1 cellular context compared by ENCODE assay signal in the genomic region with DNA sequence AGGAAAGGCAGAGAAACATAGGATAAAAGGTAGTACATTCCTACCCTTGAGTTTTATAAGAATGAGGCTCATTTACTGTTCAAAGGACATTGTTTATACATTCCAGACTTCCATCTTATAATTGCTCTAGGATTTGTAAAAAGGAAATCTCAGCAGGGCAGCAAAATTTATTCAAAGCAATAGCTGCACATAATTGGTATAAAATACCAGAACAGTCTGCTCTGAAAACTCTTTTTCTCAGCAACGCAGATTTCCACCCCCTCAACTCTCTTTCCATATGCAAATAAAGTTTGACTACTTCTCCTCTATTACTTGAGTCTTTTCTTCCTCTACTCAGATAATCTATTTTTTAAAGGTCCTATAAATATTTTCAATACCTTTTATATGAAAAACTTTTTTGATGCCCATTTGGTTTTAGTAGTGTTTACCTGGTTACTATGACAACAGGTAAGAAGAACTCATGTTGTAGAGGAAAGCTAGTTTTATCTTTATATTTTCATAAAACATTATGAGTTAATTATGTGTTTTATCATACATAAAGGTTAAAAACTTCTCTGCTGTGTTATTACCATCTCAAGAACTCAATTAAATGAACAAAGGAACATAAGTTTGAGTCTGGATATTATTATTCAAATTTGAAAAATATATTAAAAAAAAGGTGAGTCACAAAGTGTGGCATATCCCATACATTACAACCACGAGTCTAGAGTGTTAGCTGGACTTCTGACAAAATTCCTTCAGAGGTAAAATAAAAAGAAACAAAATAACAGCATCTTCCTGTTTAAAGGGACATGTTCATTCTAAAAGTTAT.
TF ChIP-seq lines count a peak whose summit lies in the region.

No MANE protein-coding gene starts in this region.

TF ChIP-seq in IMR-90, 13 proteins besides CTCF, POLR2A, EP300 and RAD21:
- TF ChIP-seq FOS (IDR thresholded peaks at IDR 0.05; ENCODE audit: low read depth, low read length) (no peak), NFE2L2 (IDR thresholded peaks at IDR 0.05; ENCODE audit: low read depth, low read length) (no peak), CEBPB (IDR thresholded peaks at IDR 0.05; ENCODE audit: low read depth, low read length) (no peak), CHD1 (IDR thresholded peaks at IDR 0.05; ENCODE audit: low read depth, low read length) (no peak), RFX5 (IDR thresholded peaks at IDR 0.05; ENCODE audit: low read depth, low read length) (no peak)
- TF ChIP-seq, protein P1, sequence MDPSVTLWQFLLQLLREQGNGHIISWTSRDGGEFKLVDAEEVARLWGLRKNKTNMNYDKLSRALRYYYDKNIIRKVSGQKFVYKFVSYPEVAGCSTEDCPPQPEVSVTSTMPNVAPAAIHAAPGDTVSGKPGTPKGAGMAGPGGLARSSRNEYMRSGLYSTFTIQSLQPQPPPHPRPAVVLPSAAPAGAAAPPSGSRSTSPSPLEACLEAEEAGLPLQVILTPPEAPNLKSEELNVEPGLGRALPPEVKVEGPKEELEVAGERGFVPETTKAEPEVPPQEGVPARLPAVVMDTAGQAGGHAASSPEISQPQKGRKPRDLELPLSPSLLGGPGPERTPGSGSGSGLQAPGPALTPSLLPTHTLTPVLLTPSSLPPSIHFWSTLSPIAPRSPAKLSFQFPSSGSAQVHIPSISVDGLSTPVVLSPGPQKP (IDR thresholded peaks at IDR 0.05; ENCODE audit: borderline replicate concordance, low read depth, low read length) = no peak
